In genomic region chr2:240236217-240237111, GRCh38 we compare ENCODE assay signal across 12 cellular contexts.
DNase-seq lines count a peak whose midpoint lies in the region; ATAC-seq, FAIRE-seq and TF ChIP-seq lines count a peak whose summit lies in the region.
"Had no signal": no experiment of that assay in that cellular context is flagged by ENCODE, and none has a peak within 500 bp of the region (broad histone marks: within the 10 kb centered on the region; RNA-seq: fewer than 3 reads in every experiment).

No MANE protein-coding gene starts in this region.

- no peaks in the 10 kb centered on the region for H3K27me3 ChIP-seq in right atrium auricular region

- H3K9me3 ChIP-seq in right atrium auricular region = no peaks in the 10 kb centered on the region

- H3K27me3 Mint-ChIP-seq in stimulated activated naive B cell treated with anti-CD40 and anti-IgM and Interleukin-4, amounts not matched to agents 10 μg/mL and 1 μg/mL and 100 μg/mL, for 72 hours = peaks cover 15 to 38% of the 10 kb centered on the region in 2 donors

- no peaks in the 10 kb centered on the region for H3K36me3 Mint-ChIP-seq in stimulated activated naive B cell treated with anti-CD40 and anti-IgM and Interleukin-4, amounts not matched to agents 10 μg/mL and 1 μg/mL and 100 μg/mL, for 72 hours

- H3K9me3 Mint-ChIP-seq in stimulated activated naive B cell treated with anti-CD40 and anti-IgM and Interleukin-4, amounts not matched to agents 10 μg/mL and 1 μg/mL and 100 μg/mL, for 72 hours = peaks cover 4 to 5% of the 10 kb centered on the region in 2 donors

- no peak for FAIRE-seq in urothelium cell line (lab: Jason Lieb, UNC)
- FAIRE-seq: GM12891 had no signal

- no peak overlapping the region for H3K27ac Mint-ChIP-seq in stimulated activated naive B cell treated with anti-CD40 and anti-IgM and Interleukin-4, amounts not matched to agents 10 μg/mL and 1 μg/mL and 100 μg/mL, for 72 hours

- no peak for TF ChIP-seq CTCF in right atrium auricular region (IDR thresholded peaks at IDR 0.05)

- DNase-seq in NCI-H82 (lab: John Stamatoyannopoulos, UW) (peak; percentile 57), NCI-H82 treated with DMSO at 0.1 percent for 48 hours (lab: John Stamatoyannopoulos, UW; ENCODE audit: unreplicated experiment) (no peak), NCI-H524 treated with DMSO at 0.1 percent for 48 hours (lab: John Stamatoyannopoulos, UW) (peak; percentile 80), right atrium auricular region (ENCODE audit: low spot score) (no peak), urothelium cell line (ENCODE audit: low spot score) (no peak)
- DNase-seq in stimulated activated naive B cell treated with anti-CD40 and anti-IgM and Interleukin-4, amounts not matched to agents 10 μg/mL and 1 μg/mL and 100 μg/mL, for 72 hours = no peak
- DNase-seq in stimulated activated CD4-positive, alpha-beta T cell treated with anti-CD3 and anti-CD28 coated beads, Interleukin-4, amount 100 ng/mL, for 4 hours = no peak
- DNase-seq: ACHN, occipital lobe, T-helper 9 cell had no signal

- peak overlapping the region; percentile 80 to 81 for H3K27ac ChIP-seq in right atrium auricular region

- H3K4me1 ChIP-seq in right atrium auricular region = peaks cover 0 to 42% of the 10 kb centered on the region in 2 donors

- no peak overlapping the region for H3K4me3 Mint-ChIP-seq in stimulated activated naive B cell treated with anti-CD40 and anti-IgM and Interleukin-4, amounts not matched to agents 10 μg/mL and 1 μg/mL and 100 μg/mL, for 72 hours

- peaks cover 0 to 6% of the 10 kb centered on the region in 2 donors for H3K4me1 Mint-ChIP-seq in stimulated activated naive B cell treated with anti-CD40 and anti-IgM and Interleukin-4, amounts not matched to agents 10 μg/mL and 1 μg/mL and 100 μg/mL, for 72 hours

- no peak overlapping the region for H3K4me3 ChIP-seq in right atrium auricular region

- H3K36me3 ChIP-seq in right atrium auricular region = no peaks in the 10 kb centered on the region

- peak; percentile 23 to 30 for ATAC-seq in stimulated activated naive B cell treated with anti-CD40 and anti-IgM and Interleukin-4, amounts not matched to agents 10 μg/mL and 1 μg/mL and 100 μg/mL, for 72 hours (replicated peaks)
- no peak for ATAC-seq in GM21825 (IDR thresholded peaks at IDR 0.05; ENCODE audit: unreplicated experiment)

Comparison
In these comparisons a context has a peak if more than half of its experiments do, and no peak if none do; other contexts are left out.
1. DNase-seq: peak in NCI-H82 (single experiment) and NCI-H524 treated with DMSO at 0.1 percent for 48 hours (single experiment); none in NCI-H82 treated with DMSO at 0.1 percent for 48 hours (single experiment), right atrium auricular region (single experiment), stimulated activated naive B cell treated with anti-CD40 and anti-IgM and Interleukin-4, amounts not matched to agents 10 μg/mL and 1 μg/mL and 100 μg/mL, for 72 hours (single experiment), urothelium cell line (single experiment) and stimulated activated CD4-positive, alpha-beta T cell treated with anti-CD3 and anti-CD28 coated beads, Interleukin-4, amount 100 ng/mL, for 4 hours (0 of 2).